In the genomic region with DNA sequence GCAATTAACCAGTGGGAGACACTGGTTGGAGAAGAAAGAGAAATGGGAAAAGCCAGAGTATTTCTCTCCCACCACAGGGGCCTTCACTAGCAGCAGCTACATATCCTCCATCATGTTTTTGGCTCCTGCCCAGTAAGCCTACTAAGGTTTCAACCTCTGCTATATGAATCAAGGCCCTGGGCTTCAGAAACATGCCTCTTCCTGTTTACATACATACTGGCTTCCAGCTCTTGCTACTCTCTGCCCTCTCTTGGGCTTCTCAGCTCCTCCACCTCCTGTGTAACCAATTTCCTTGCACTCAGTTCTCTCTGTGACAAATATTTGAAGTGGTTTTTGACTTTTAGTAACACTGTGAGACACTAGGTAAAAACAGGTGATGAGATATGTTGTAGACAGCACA, we compare ENCODE assay signal across 13 cellular contexts.
DNase-seq lines count a peak whose midpoint lies in the region; TF ChIP-seq lines count a peak whose summit lies in the region.
"Had no signal": no experiment of that assay in that cellular context is flagged by ENCODE, and none has a peak within 500 bp of the region (broad histone marks: within the 10 kb centered on the region; RNA-seq: fewer than 3 reads in every experiment).

No MANE protein-coding gene starts in this region.

- CTCF ChIA-PET in A673 (lab: Charles Lee), result no interaction called here

- H3K27me3 ChIP-seq in A673 (replicated peaks; ENCODE audit: insufficient read depth, low read depth, low read length, poor library complexity) (no peaks in the 10 kb centered on the region), adrenal gland (no peaks in the 10 kb centered on the region)
- H3K27me3 ChIP-seq: colonic mucosa had no signal

- H3K27ac ChIP-seq in A673 (ENCODE audit: low read depth, low read length, poor library complexity, severe bottlenecking) (no peak overlapping the region), adrenal gland (no peak overlapping the region)
- H3K27ac ChIP-seq: colonic mucosa had no signal

- H3K9me3 Mint-ChIP-seq in activated T-cell treated with anti-CD3 and anti-CD28 coated beads, Interleukin-2, amount 50 U/mL, for 24 hours, result no peaks in the 10 kb centered on the region

- DNase-seq in A673 (ENCODE audit: low spot score), result peak; percentile 22
- DNase-seq in GM12865 (ENCODE audit: low read depth), result peak; percentile 1
- DNase-seq in fibroblast of villous mesenchyme (ENCODE audit: low read depth), result peak; percentile 26
- DNase-seq in adrenal gland, result no peak
- no peak for DNase-seq in glomerular visceral epithelial cell (ENCODE audit: extremely low spot score)
- no peak for DNase-seq in occipital lobe (lab: John Stamatoyannopoulos, UW)
- no peak for DNase-seq in activated T-cell treated with anti-CD3 and anti-CD28 coated beads, Interleukin-2, amount 50 U/mL, for 24 hours
- DNase-seq: activated CD8-positive, alpha-beta memory T cell treated with anti-CD3 and anti-CD28 coated beads, Interleukin-2, amount 10 ng/mL, durations not matched to agents 7 days and 5 days; AML-193; colonic mucosa; SHP77 treated with DMSO at 0.1 percent for 48 hours; stimulated activated CD4-positive, alpha-beta T cell treated with anti-CD3 and anti-CD28 coated beads, Interleukin-2, amount 100 ng/mL, for 48 hours had no signal

- no peaks in the 10 kb centered on the region for H3K36me3 ChIP-seq in A673 (ENCODE audit: insufficient read depth, low read length, poor library complexity, severe bottlenecking)
- H3K36me3 ChIP-seq in adrenal gland (replicated peaks in 1 of 2), result no peaks in the 10 kb centered on the region
- H3K36me3 ChIP-seq: colonic mucosa had no signal

- BruUV-seq in A673 (replicated peaks; lab: Mats Ljungman, UMichigan), result no TSS peak

- no peak for TF ChIP-seq POLR2A in adrenal gland (IDR thresholded peaks at IDR 0.05)

- intact Hi-C loops in A673 (cut with micrococcal nuclease; ENCODE audit: unreplicated experiment) (no loop called here), adrenal gland (cut with DNase I) (no loop called here)

- no peaks in the 10 kb centered on the region for H3K36me3 Mint-ChIP-seq in activated T-cell treated with anti-CD3 and anti-CD28 coated beads, Interleukin-2, amount 50 U/mL, for 24 hours (ENCODE audit: low read depth)
- H3K36me3 Mint-ChIP-seq: activated CD8-positive, alpha-beta memory T cell treated with anti-CD3 and anti-CD28 coated beads, Interleukin-2, amount 10 ng/mL, durations not matched to agents 7 days and 5 days had no signal

- no peak overlapping the region for H3K4me3 ChIP-seq in A673 (ENCODE audit: low read depth, low read length, poor library complexity, severe bottlenecking)
- no peak overlapping the region for H3K4me3 ChIP-seq in GM12865 (ENCODE audit: low read depth, low read length)
- no peak overlapping the region for H3K4me3 ChIP-seq in fibroblast of villous mesenchyme (ENCODE audit: low read depth, low read length)
- no peak overlapping the region for H3K4me3 ChIP-seq in adrenal gland
- H3K4me3 ChIP-seq: colonic mucosa had no signal

- no peak overlapping the region for H3K27ac Mint-ChIP-seq in activated T-cell treated with anti-CD3 and anti-CD28 coated beads, Interleukin-2, amount 50 U/mL, for 24 hours
- H3K27ac Mint-ChIP-seq: activated CD8-positive, alpha-beta memory T cell treated with anti-CD3 and anti-CD28 coated beads, Interleukin-2, amount 10 ng/mL, durations not matched to agents 7 days and 5 days had no signal

- POLR2A ChIA-PET in A673 (lab: Charles Lee; ENCODE audit: low non-redundant PET), result no interaction called here

- no peak overlapping the region for H3K4me3 Mint-ChIP-seq in activated T-cell treated with anti-CD3 and anti-CD28 coated beads, Interleukin-2, amount 50 U/mL, for 24 hours
- H3K4me3 Mint-ChIP-seq: activated CD8-positive, alpha-beta memory T cell treated with anti-CD3 and anti-CD28 coated beads, Interleukin-2, amount 10 ng/mL, durations not matched to agents 7 days and 5 days had no signal

- H3K4me1 ChIP-seq in A673 (ENCODE audit: insufficient read depth, low read length, poor library complexity, severe bottlenecking), result peaks cover 7% of the 10 kb centered on the region
- H3K4me1 ChIP-seq in adrenal gland (replicated peaks in 1 of 2), result no peaks in the 10 kb centered on the region
- H3K4me1 ChIP-seq: colonic mucosa had no signal

- no peak for TF ChIP-seq CTCF in A673 (conservative IDR thresholded peaks at IDR 0.05; ENCODE audit: low read depth, low read length)
- no peak for TF ChIP-seq CTCF in GM12865 (IDR thresholded peaks at IDR 0.05; ENCODE audit: insufficient read depth, low read depth, low read length, missing control alignments)
- no peak for TF ChIP-seq CTCF in fibroblast of villous mesenchyme (IDR thresholded peaks at IDR 0.05; ENCODE audit: insufficient read depth, low read depth, low read length)
- no peak for TF ChIP-seq CTCF in adrenal gland (IDR thresholded peaks at IDR 0.05)

- no peaks in the 10 kb centered on the region for H3K9me3 ChIP-seq in A673 (ENCODE audit: low read depth, low read length, poor library complexity, severe bottlenecking)
- no peaks in the 10 kb centered on the region for H3K9me3 ChIP-seq in adrenal gland (replicated peaks in 1 of 3)
- H3K9me3 ChIP-seq: colonic mucosa had no signal

- no peaks in the 10 kb centered on the region for H3K4me1 Mint-ChIP-seq in activated T-cell treated with anti-CD3 and anti-CD28 coated beads, Interleukin-2, amount 50 U/mL, for 24 hours (ENCODE audit: low read depth)
- H3K4me1 Mint-ChIP-seq: activated CD8-positive, alpha-beta memory T cell treated with anti-CD3 and anti-CD28 coated beads, Interleukin-2, amount 10 ng/mL, durations not matched to agents 7 days and 5 days had no signal

- H3K27me3 Mint-ChIP-seq in activated T-cell treated with anti-CD3 and anti-CD28 coated beads, Interleukin-2, amount 50 U/mL, for 24 hours, result no peaks in the 10 kb centered on the region
- H3K27me3 Mint-ChIP-seq: activated CD8-positive, alpha-beta memory T cell treated with anti-CD3 and anti-CD28 coated beads, Interleukin-2, amount 10 ng/mL, durations not matched to agents 7 days and 5 days had no signal

TF ChIP-seq in PFSK-1, 5 proteins besides CTCF, POLR2A, EP300 and RAD21:
- TF ChIP-seq, protein P1, sequence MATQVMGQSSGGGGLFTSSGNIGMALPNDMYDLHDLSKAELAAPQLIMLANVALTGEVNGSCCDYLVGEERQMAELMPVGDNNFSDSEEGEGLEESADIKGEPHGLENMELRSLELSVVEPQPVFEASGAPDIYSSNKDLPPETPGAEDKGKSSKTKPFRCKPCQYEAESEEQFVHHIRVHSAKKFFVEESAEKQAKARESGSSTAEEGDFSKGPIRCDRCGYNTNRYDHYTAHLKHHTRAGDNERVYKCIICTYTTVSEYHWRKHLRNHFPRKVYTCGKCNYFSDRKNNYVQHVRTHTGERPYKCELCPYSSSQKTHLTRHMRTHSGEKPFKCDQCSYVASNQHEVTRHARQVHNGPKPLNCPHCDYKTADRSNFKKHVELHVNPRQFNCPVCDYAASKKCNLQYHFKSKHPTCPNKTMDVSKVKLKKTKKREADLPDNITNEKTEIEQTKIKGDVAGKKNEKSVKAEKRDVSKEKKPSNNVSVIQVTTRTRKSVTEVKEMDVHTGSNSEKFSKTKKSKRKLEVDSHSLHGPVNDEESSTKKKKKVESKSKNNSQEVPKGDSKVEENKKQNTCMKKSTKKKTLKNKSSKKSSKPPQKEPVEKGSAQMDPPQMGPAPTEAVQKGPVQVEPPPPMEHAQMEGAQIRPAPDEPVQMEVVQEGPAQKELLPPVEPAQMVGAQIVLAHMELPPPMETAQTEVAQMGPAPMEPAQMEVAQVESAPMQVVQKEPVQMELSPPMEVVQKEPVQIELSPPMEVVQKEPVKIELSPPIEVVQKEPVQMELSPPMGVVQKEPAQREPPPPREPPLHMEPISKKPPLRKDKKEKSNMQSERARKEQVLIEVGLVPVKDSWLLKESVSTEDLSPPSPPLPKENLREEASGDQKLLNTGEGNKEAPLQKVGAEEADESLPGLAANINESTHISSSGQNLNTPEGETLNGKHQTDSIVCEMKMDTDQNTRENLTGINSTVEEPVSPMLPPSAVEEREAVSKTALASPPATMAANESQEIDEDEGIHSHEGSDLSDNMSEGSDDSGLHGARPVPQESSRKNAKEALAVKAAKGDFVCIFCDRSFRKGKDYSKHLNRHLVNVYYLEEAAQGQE (IDR thresholded peaks at IDR 0.05; ENCODE audit: insufficient read depth in 1 of 2, low read depth in 2 of 2, low read length in 2 of 2), result peak in 1 of 2 experiments; percentile 17; a peak in 1 of 4 replicates
- TF ChIP-seq SIN3A (IDR thresholded peaks at IDR 0.05; ENCODE audit: borderline replicate concordance, insufficient read depth, low read length) (peak; percentile 48; the same call in 1 of the 2 replicates), TAF1 (IDR thresholded peaks at IDR 0.05; ENCODE audit: borderline replicate concordance, insufficient read depth, low read length) (peak; percentile 37; the same call in 1 of the 2 replicates), POLR2AphosphoS5 (IDR thresholded peaks at IDR 0.05; ENCODE audit: low read depth, low read length) (no peak), FOXP2 (optimal IDR thresholded peaks at IDR 0.05; ENCODE audit: borderline replicate concordance, extremely low read depth, extremely low read length, insufficient read depth) (peak; percentile 78)

Comparison
In these comparisons a context has a peak if more than half of its experiments do, and no peak if none do; other contexts are left out.
1. DNase-seq: peak in A673 (single experiment), GM12865 (single experiment) and fibroblast of villous mesenchyme (single experiment); none in adrenal gland (0 of 7), glomerular visceral epithelial cell (single experiment), occipital lobe (single experiment) and activated T-cell treated with anti-CD3 and anti-CD28 coated beads, Interleukin-2, amount 50 U/mL, for 24 hours (single experiment).